In genomic region chr6:34697904-34698557, GRCh38 we compare ENCODE assay signal across 14 cellular contexts. TPM values are rescaled to one million over a fixed set of nuclear protein-coding genes. Genes with fewer than 3 reads are reported as not detected.
DNase-seq lines count a peak whose midpoint lies in the region; ATAC-seq, FAIRE-seq and TF ChIP-seq lines count a peak whose summit lies in the region.
"Had no signal": no experiment of that assay in that cellular context is flagged by ENCODE, and none has a peak within 500 bp of the region (broad histone marks: within the 10 kb centered on the region; RNA-seq: fewer than 3 reads in every experiment).

No MANE protein-coding gene starts in this region.

- H3K27me3 Mint-ChIP-seq in Caco-2 (ENCODE audit: insufficient read depth, unreplicated experiment), result no peaks in the 10 kb centered on the region
- no peaks in the 10 kb centered on the region for H3K27me3 Mint-ChIP-seq in central memory CD8-positive, alpha-beta T cell

- H3K4me1 Mint-ChIP-seq in Caco-2 (ENCODE audit: low read depth, unreplicated experiment), result peaks cover 29% of the 10 kb centered on the region
- peaks cover 40% of the 10 kb centered on the region for H3K4me1 Mint-ChIP-seq in central memory CD8-positive, alpha-beta T cell

- H3K9me2 ChIP-seq in PC-9 (ENCODE audit: insufficient read depth), result no peaks in the 10 kb centered on the region

- no peak for FAIRE-seq in A549 (lab: Jason Lieb, UNC)

- H3K79me2 ChIP-seq in PC-9 (ENCODE audit: low read depth), result peaks cover 35% of the 10 kb centered on the region

- no TSS peak for BruUV-seq in Caco-2 (replicated peaks; lab: Mats Ljungman, UMichigan)
- BruUV-seq in PC-9 (replicated peaks; lab: Mats Ljungman, UMichigan), result no TSS peak
- no TSS peak for BruUV-seq in A673 (replicated peaks; lab: Mats Ljungman, UMichigan)

- DNase-seq in A549 (ENCODE audit: low read depth in 1 of 2, low spot score in 1 of 2) (no peak), Caco-2 (no peak), PC-9 (no peak), thyroid gland (no peak), NCI-H1105 (lab: John Stamatoyannopoulos, UW) (no peak), A673 (ENCODE audit: low spot score) (no peak)
- no peak for DNase-seq in central memory CD8-positive, alpha-beta T cell (ENCODE audit: low spot score in 2 of 2)
- DNase-seq: activated naive CD4-positive, alpha-beta T cell treated with anti-CD3 and anti-CD28 coated beads, Interleukin-2, amount 50 U/mL, for 16 hours; MV-4-11; SHP77; stimulated activated CD4-positive, alpha-beta T cell treated with anti-CD3 and anti-CD28 coated beads, Interleukin-2, amount 100 ng/mL, for 24 hours; stimulated activated naive CD4-positive, alpha-beta T cell; WERI-Rb-1 had no signal

- ATAC-seq in A549 (no peak), HG02884 (IDR thresholded peaks at IDR 0.05; ENCODE audit: unreplicated experiment) (no peak)
- no peak for ATAC-seq in central memory CD8-positive, alpha-beta T cell (replicated peaks; ENCODE audit: extremely low read depth, poor library complexity, severe bottlenecking)

- no peak for TF ChIP-seq EP300 in A549 (IDR thresholded peaks at IDR 0.05)

- TF ChIP-seq POLR2A in A549 (IDR thresholded peaks at IDR 0.05; ENCODE audit: low read length) (no peak), thyroid gland (IDR thresholded peaks at IDR 0.05) (no peak)

- H2AFZ ChIP-seq in PC-9, result no peak overlapping the region

- peak overlapping the region; percentile 82 to 93; a peak in 3 of 6 replicates for H3K27ac ChIP-seq in A549
- no peak overlapping the region for H3K27ac ChIP-seq in PC-9
- H3K27ac ChIP-seq in thyroid gland, result no peak overlapping the region
- H3K27ac ChIP-seq in A673 (ENCODE audit: low read depth, low read length, poor library complexity, severe bottlenecking), result no peak overlapping the region

- peaks cover 22% of the 10 kb centered on the region; the same call in 2 of the 3 replicates for H3K4me1 ChIP-seq in A549
- H3K4me1 ChIP-seq in Caco-2, result peaks cover 11% of the 10 kb centered on the region
- H3K4me1 ChIP-seq in PC-9 (replicated peaks; ENCODE audit: insufficient read depth), result peaks cover 29% of the 10 kb centered on the region
- H3K4me1 ChIP-seq in thyroid gland, result peaks cover 25 to 26% of the 10 kb centered on the region in 2 donors
- peaks cover 7% of the 10 kb centered on the region for H3K4me1 ChIP-seq in A673 (ENCODE audit: insufficient read depth, low read length, poor library complexity, severe bottlenecking)

- H3K4me3 Mint-ChIP-seq in Caco-2 (ENCODE audit: unreplicated experiment), result peak overlapping the region; percentile 78
- peak overlapping the region; percentile 95 for H3K4me3 Mint-ChIP-seq in central memory CD8-positive, alpha-beta T cell

- peak overlapping the region; percentile 84 for H3K4me2 ChIP-seq in A549
- peak overlapping the region; percentile 90 for H3K4me2 ChIP-seq in PC-9

- H3K4me3 ChIP-seq in A549, result no peak overlapping the region
- no peak overlapping the region for H3K4me3 ChIP-seq in Caco-2 (ENCODE audit: low read depth, low read length)
- peak overlapping the region; percentile 68; the same call in 1 of the 2 replicates for H3K4me3 ChIP-seq in PC-9
- no peak overlapping the region for H3K4me3 ChIP-seq in thyroid gland (replicated peaks in 1 of 3)
- H3K4me3 ChIP-seq in A673 (ENCODE audit: low read depth, low read length, poor library complexity, severe bottlenecking), result no peak overlapping the region

- peaks cover 6% of the 10 kb centered on the region for H3K36me3 Mint-ChIP-seq in Caco-2 (ENCODE audit: insufficient read depth, unreplicated experiment)
- peaks cover 11% of the 10 kb centered on the region for H3K36me3 Mint-ChIP-seq in central memory CD8-positive, alpha-beta T cell (ENCODE audit: insufficient read depth)

- H3K9me3 ChIP-seq in A549 (no peaks in the 10 kb centered on the region), Caco-2 (no peaks in the 10 kb centered on the region), PC-9 (ENCODE audit: insufficient read depth, low read depth) (no peaks in the 10 kb centered on the region), thyroid gland (no peaks in the 10 kb centered on the region), A673 (ENCODE audit: low read depth, low read length, poor library complexity, severe bottlenecking) (no peaks in the 10 kb centered on the region)

- H3F3A ChIP-seq in PC-9 (ENCODE audit: insufficient read depth, low read depth), result no peaks in the 10 kb centered on the region; the same call in 1 of the 2 replicates

- H4K20me1 ChIP-seq in PC-9 (ENCODE audit: insufficient read depth), result no peaks in the 10 kb centered on the region; the same call in 1 of the 2 replicates

- no peak overlapping the region for H3K27ac Mint-ChIP-seq in Caco-2 (ENCODE audit: unreplicated experiment)
- H3K27ac Mint-ChIP-seq in central memory CD8-positive, alpha-beta T cell (ENCODE audit: low read depth), result no peak overlapping the region

- no peak for TF ChIP-seq CTCF in A549 (IDR thresholded peaks at IDR 0.05)
- TF ChIP-seq CTCF in Caco-2 (IDR thresholded peaks at IDR 0.05; ENCODE audit: insufficient read depth in 1 of 2, low read depth in 1 of 2, low read length in 1 of 2, severe bottlenecking in 1 of 2, unreplicated experiment in 1 of 2), result no peak
- TF ChIP-seq CTCF in PC-9 (conservative IDR thresholded peaks at IDR 0.05), result no peak
- TF ChIP-seq CTCF in thyroid gland (IDR thresholded peaks at IDR 0.05), result no peak
- TF ChIP-seq CTCF in A673 (conservative IDR thresholded peaks at IDR 0.05; ENCODE audit: low read depth, low read length), result no peak

- H3K36me3 ChIP-seq in Caco-2 (ENCODE audit: control insufficient read depth, insufficient read depth, low read length) (no peaks in the 10 kb centered on the region), PC-9 (ENCODE audit: low read depth) (peaks cover 7% of the 10 kb centered on the region; the same call in 1 of the 2 replicates), thyroid gland (no peaks in the 10 kb centered on the region), A673 (ENCODE audit: insufficient read depth, low read length, poor library complexity, severe bottlenecking) (no peaks in the 10 kb centered on the region)

- CTCF ChIA-PET in A549 (lab: Yijun Ruan, JAX) (interaction anchor here (0.6 to 0.7 kb wide), 2 partner anchors 13 to 78 kb away, joined by 4 to 6 read pairs; no protein-coding TSS in a partner anchor), Caco-2 (lab: Charles Lee) (no interaction called here), PC-9 (lab: Charles Lee) (no interaction called here), A673 (lab: Charles Lee) (no interaction called here)

- POLR2A ChIA-PET in A549 (lab: Yijun Ruan, JAX) (no interaction called here), Caco-2 (lab: Charles Lee) (no interaction called here), PC-9 (lab: Charles Lee; ENCODE audit: unreplicated experiment) (no interaction called here), A673 (lab: Charles Lee; ENCODE audit: low non-redundant PET) (no interaction called here)

- TF ChIP-seq RAD21 in A549 (conservative IDR thresholded peaks at IDR 0.05 in 1 of 2, IDR thresholded peaks at IDR 0.05 in 1 of 2), result no peak

- intact Hi-C loops in Caco-2 (cut with micrococcal nuclease; ENCODE audit: unreplicated experiment), result loop anchor here (2.0 kb wide), 2 partner anchors 27 to 47 kb away; no protein-coding TSS in a partner anchor
- intact Hi-C loops in PC-9 (cut with micrococcal nuclease; ENCODE audit: unreplicated experiment), result loop anchor here (1.0 kb wide), 1 partner anchor 59 kb away; the partner anchor contains the start of gene SNRPC
- intact Hi-C loops in thyroid gland (cut with DNase I), result loop anchor here (5.0 kb wide), 1 partner anchor 41 kb away; no protein-coding TSS in a partner anchor
- intact Hi-C loops in A673 (cut with micrococcal nuclease; ENCODE audit: unreplicated experiment), result no loop called here

- H3K9me3 Mint-ChIP-seq in Caco-2 (ENCODE audit: unreplicated experiment), result no peaks in the 10 kb centered on the region
- H3K9me3 Mint-ChIP-seq in central memory CD8-positive, alpha-beta T cell, result no peaks in the 10 kb centered on the region

- WGBS in A549 (ENCODE audit: missing lambda C conversion rate), result 87% methylated on average over 5 of the region's 5 CpGs
- WGBS in thyroid gland, 2 donors, result 91 to 95% methylated on average over 5 of the region's 5 CpGs

- H3K27me3 ChIP-seq in Caco-2 (replicated peaks; ENCODE audit: control insufficient read depth, insufficient read depth, low read length), result no peaks in the 10 kb centered on the region
- no peaks in the 10 kb centered on the region for H3K27me3 ChIP-seq in PC-9 (ENCODE audit: insufficient read depth, low read depth)
- no peaks in the 10 kb centered on the region for H3K27me3 ChIP-seq in thyroid gland
- no peaks in the 10 kb centered on the region for H3K27me3 ChIP-seq in A673 (replicated peaks; ENCODE audit: insufficient read depth, low read depth, low read length, poor library complexity)

TF ChIP-seq in A549, 52 proteins besides CTCF, POLR2A, EP300 and RAD21 (continues in another document):
- TF ChIP-seq EHMT2 (IDR thresholded peaks at IDR 0.05; ENCODE audit: low read depth) (no peak), ZC3H11A (IDR thresholded peaks at IDR 0.05) (no peak), NR3C1 (IDR thresholded peaks at IDR 0.05) (no peak), PHF8 (IDR thresholded peaks at IDR 0.05; ENCODE audit: borderline replicate concordance, low read depth) (no peak), ZSCAN20 (CRISPR knock-in tag; IDR thresholded peaks at IDR 0.05) (no peak), MAFK (IDR thresholded peaks at IDR 0.05; ENCODE audit: partially characterized antibody) (peak; percentile 84), CEBPB (IDR thresholded peaks at IDR 0.05) (no peak)

RNA-seq across cellular contexts. Expression of gene ILRUN, which starts 1.5 kb away (rescaled TPM):
- 33.7 and 36.1 TPM in 2 replicates for polyA plus RNA-seq in A549 (2011; rRNA removed)
- 12.4 and 18.4 TPM in 2 replicates for polyA plus RNA-seq in A549 (2012; cell fraction: cytosol; rRNA removed)
- 8.3 and 11.9 TPM in 2 replicates for polyA plus RNA-seq in A549 (2012; cell fraction: nucleus; rRNA removed)
- polyA plus RNA-seq in A549 (2017; fragmentation: RNase III; extraction: RNeasy Plus Mini Kit Qiagen cat#74134 plus additional on column Dnase treatment), result 24.4 to 28.6 TPM (median 25.4 TPM) in 3 replicates
- 42.0 and 45.2 TPM in 2 replicates for polyA minus RNA-seq in A549 (2011; rRNA and poly(A)+ RNA removed)
- total RNA-seq in Caco-2 (2022), result 92.1 and 95.9 TPM in 2 replicates
- 57.8 and 68.9 TPM in 2 replicates for total RNA-seq in PC-9 (2021)
- total RNA-seq in thyroid gland, result 100 to 1,000 TPM in 1 of 4 donors, 10 to 100 TPM in 3; 76.5 to 107 (median 89.0) TPM
- 58.4 and 66.5 TPM in 2 replicates for total RNA-seq in A673 (2021)

RNA-seq across cellular contexts. Expression of gene SNRPC, which starts 59.3 kb away (rescaled TPM):
- polyA plus RNA-seq in A549 (2011; rRNA removed) (200 and 204 TPM in 2 replicates), A549 (2017; fragmentation: RNase III; extraction: RNeasy Plus Mini Kit Qiagen cat#74134 plus additional on column Dnase treatment) (199 to 218 TPM (median 201 TPM) in 3 replicates)
- 289 and 297 TPM in 2 replicates for polyA plus RNA-seq in A549 (2012; cell fraction: cytosol; rRNA removed)
- polyA plus RNA-seq in A549 (2012; cell fraction: nucleus; rRNA removed), result 233 and 305 TPM in 2 replicates
- polyA minus RNA-seq in A549 (2011; rRNA and poly(A)+ RNA removed), result 30.9 and 47.6 TPM in 2 replicates
- total RNA-seq in Caco-2 (2022) (168 and 189 TPM in 2 replicates), PC-9 (2021) (142 and 162 TPM in 2 replicates), thyroid gland (100 to 1,000 TPM in 1 of 4 donors, 10 to 100 TPM in 3; 54.9 to 107 (median 62.9) TPM), A673 (2021) (211 and 231 TPM in 2 replicates)

Comparison
In these comparisons a context has a peak if more than half of its experiments do, and no peak if none do; other contexts are left out.
1. H3K27ac ChIP-seq: peak in A549 (2 of 2); none in PC-9 (single experiment), thyroid gland (0 of 3) and A673 (single experiment).